Comparison of ENCODE assay signal across 1 cellular context in genomic region chr6:112037783-112038216, GRCh38.
TF ChIP-seq lines count a peak whose summit lies in the region.

No MANE protein-coding gene starts in this region.

TF ChIP-seq in HepG2, 621 proteins besides CTCF, POLR2A, EP300 and RAD21:
- no peak for TF ChIP-seq ZEB1 (IDR thresholded peaks at IDR 0.05; ENCODE audit: insufficient replicate concordance, low read depth)
- TF ChIP-seq CREB1 (IDR thresholded peaks at IDR 0.05) = 0 out of 2 replicates have a peak, but pooled peaks have one; percentile 21
- TF ChIP-seq CREB1 (CRISPR knock-in tag; IDR thresholded peaks at IDR 0.05) = no peak
